26 cellular contexts compared by ENCODE assay signal in genomic region chr20:47429409-47429808, GRCh38.
"Had no signal": no experiment of that assay in that cellular context is flagged by ENCODE, and none has a peak within 500 bp of the region (broad histone marks: within the 10 kb centered on the region; RNA-seq: fewer than 3 reads in every experiment).

No MANE protein-coding gene starts in this region.

- DNase-seq: activated B cell treated with CpG ODN at 0.5 μM for 24 hours; activated CD4-positive, alpha-beta memory T cell treated with anti-CD3 and anti-CD28 coated beads for 36 hours; activated CD4-positive, alpha-beta T cell treated with anti-CD3 and anti-CD28 coated beads for 1 hour; activated CD4-positive, alpha-beta T cell treated with anti-CD3 and anti-CD28 coated beads, Interleukin-2, amount 10 ng/mL, durations not matched to agents 24 days and 14 days; activated CD8-positive, alpha-beta memory T cell treated with anti-CD3 and anti-CD28 coated beads for 24 hours; activated naive CD4-positive, alpha-beta T cell treated with anti-CD3 and anti-CD28 coated beads, Interleukin-2, amount 50 U/mL, for 16 hours; activated naive CD8-positive, alpha-beta T cell treated with anti-CD3 and anti-CD28 coated beads, Interleukin-2, amount 10 ng/mL, durations not matched to agents 7 days and 5 days; activated T-cell treated with anti-CD3 and anti-CD28 coated beads, Interleukin-2, amount 50 U/mL, for 48 hours; amniotic stem cell; body of pancreas; central memory CD4-positive, alpha-beta T cell; MG63; NCI-H1092 treated with DMSO at 0.1 percent for 48 hours; NCI-H1417 treated with DMSO at 0.1 percent for 48 hours; NCI-H1694; NCI-H2029; NCI-H345; NCI-H510A; NCI-H526 treated with DMSO at 0.1 percent for 48 hours; NCI-H82; Peyer's patch; Right ventricle myocardium superior; SJCRH30; SK-N-SH had no signal

- H3K36me3 ChIP-seq: ascending aorta, MG63, Peyer's patch, SJCRH30 had no signal

- H3K4me1 ChIP-seq: ascending aorta, body of pancreas, Peyer's patch, SJCRH30 had no signal

- H3K4me3 ChIP-seq: ascending aorta, body of pancreas, MG63, Peyer's patch, SJCRH30 had no signal

- H3K4me2 ChIP-seq: SK-N-SH had no signal

- H3K9ac ChIP-seq: SK-N-SH had no signal

- H3K9me2 ChIP-seq: SK-N-SH had no signal

- H3K9me3 ChIP-seq: SK-N-SH had no signal

- H3K27me3 ChIP-seq: ascending aorta, body of pancreas, MG63, Peyer's patch, SJCRH30 had no signal

- H3K27ac ChIP-seq: ascending aorta, body of pancreas, Peyer's patch, RWPE1, SJCRH30 had no signal
